1 cellular context compared by ENCODE assay signal in genomic region chr6:75116946-75117345, GRCh38.
TF ChIP-seq lines count a peak whose summit lies in the region.

No MANE protein-coding gene starts in this region.

TF ChIP-seq in IMR-90, 13 proteins besides CTCF, POLR2A, EP300 and RAD21:
- TF ChIP-seq BHLHE40 (IDR thresholded peaks at IDR 0.05; ENCODE audit: low read depth, low read length), result no peak
- no peak for TF ChIP-seq FOS (IDR thresholded peaks at IDR 0.05; ENCODE audit: low read depth, low read length)
- TF ChIP-seq MAFK (IDR thresholded peaks at IDR 0.05; ENCODE audit: low read depth, low read length), result no peak
- TF ChIP-seq CEBPB (IDR thresholded peaks at IDR 0.05; ENCODE audit: low read depth, low read length), result peak; percentile 29; the same call in 1 of the 2 replicates
- no peak for TF ChIP-seq CHD1 (IDR thresholded peaks at IDR 0.05; ENCODE audit: low read depth, low read length)
